Comparison of ENCODE assay signal across 1 cellular context in genomic region chr19:36115453-36116343, GRCh38.
TF ChIP-seq lines count a peak whose summit lies in the region.

Gene TBCB (plus strand): TSS chr19:36115468. CDS start chr19:36115561, 93 bp downstream.

TF ChIP-seq in HEK293, 187 proteins besides CTCF, POLR2A, EP300 and RAD21 (continued from another document and continues in another):
- peak; percentile 41; the same call in 1 of the 2 replicates for TF ChIP-seq ZFP69B (tag by site-specific recombination; IDR thresholded peaks at IDR 0.05)
- TF ChIP-seq HIC1 (tag by site-specific recombination; IDR thresholded peaks at IDR 0.05): no peak
- no peak for TF ChIP-seq ZNF211 (tag by site-specific recombination; IDR thresholded peaks at IDR 0.05; ENCODE audit: low read depth)
- no peak for TF ChIP-seq ZNF16 (tag by site-specific recombination; IDR thresholded peaks at IDR 0.05; ENCODE audit: low read depth)
- TF ChIP-seq KLF7 (tag by site-specific recombination; IDR thresholded peaks at IDR 0.05; ENCODE audit: borderline replicate concordance): peak; percentile 95
- TF ChIP-seq ZBTB26 (tag by site-specific recombination; optimal IDR thresholded peaks at IDR 0.05): peak; percentile 81
- no peak for TF ChIP-seq ZNF510 (tag by site-specific recombination; IDR thresholded peaks at IDR 0.05; ENCODE audit: insufficient replicate concordance)
- TF ChIP-seq ZNF2 (tag by site-specific recombination; IDR thresholded peaks at IDR 0.05): peak; percentile 22; the same call in 1 of the 2 replicates
- no peak for TF ChIP-seq AEBP2 (tag by site-specific recombination; IDR thresholded peaks at IDR 0.05; ENCODE audit: borderline replicate concordance)
- peak; percentile 91 for TF ChIP-seq KLF16 (tag by site-specific recombination; IDR thresholded peaks at IDR 0.05)
- no peak for TF ChIP-seq ZNF530 (tag by site-specific recombination; IDR thresholded peaks at IDR 0.05; ENCODE audit: low read depth)
- peak; percentile 97 for TF ChIP-seq PATZ1 (tag by site-specific recombination; IDR thresholded peaks at IDR 0.05)
- peak; percentile 98 for TF ChIP-seq ZBTB10 (tag by site-specific recombination; IDR thresholded peaks at IDR 0.05)
- 0 out of 2 replicates have a peak, but pooled peaks have one; percentile 44 for TF ChIP-seq ZNF24 (tag by site-specific recombination; IDR thresholded peaks at IDR 0.05)
- no peak for TF ChIP-seq ZNF175 (tag by site-specific recombination; IDR thresholded peaks at IDR 0.05)
- peak; percentile 77 for TF ChIP-seq ZIC2 (tag by site-specific recombination; IDR thresholded peaks at IDR 0.05)
- no peak for TF ChIP-seq ZNF707 (tag by site-specific recombination; IDR thresholded peaks at IDR 0.05)
- no peak for TF ChIP-seq ZNF747 (tag by site-specific recombination; IDR thresholded peaks at IDR 0.05)
- peak; percentile 84; the same call in 1 of the 2 replicates for TF ChIP-seq ZBTB20 (tag by site-specific recombination; IDR thresholded peaks at IDR 0.05)
- TF ChIP-seq GLIS2 (tag by site-specific recombination; IDR thresholded peaks at IDR 0.05): peak; percentile 91
- peak; percentile 59; the same call in 1 of the 2 replicates for TF ChIP-seq REPIN1 (tag by site-specific recombination; IDR thresholded peaks at IDR 0.05; ENCODE audit: low read depth)
- TF ChIP-seq YY1 (tag by site-specific recombination; IDR thresholded peaks at IDR 0.05): peak; percentile 93; the same call in 1 of the 2 replicates
- peak; percentile 17; the same call in 1 of the 2 replicates for TF ChIP-seq ZNF341 (tag by site-specific recombination; IDR thresholded peaks at IDR 0.05; ENCODE audit: low read depth)
- TF ChIP-seq ZXDB (tag by site-specific recombination; IDR thresholded peaks at IDR 0.05): peak; percentile 62
- peak; percentile 26 for TF ChIP-seq ZNF18 (tag by site-specific recombination; IDR thresholded peaks at IDR 0.05)
- TF ChIP-seq REST (tag by site-specific recombination; IDR thresholded peaks at IDR 0.05): peak; percentile 33
- TF ChIP-seq ZNF658 (tag by site-specific recombination; IDR thresholded peaks at IDR 0.05): no peak
- peak; percentile 48 for TF ChIP-seq ZBTB21 (tag by site-specific recombination; IDR thresholded peaks at IDR 0.05)
- TF ChIP-seq ZNF701 (tag by site-specific recombination; IDR thresholded peaks at IDR 0.05): no peak
- no peak for TF ChIP-seq ZNF350 (tag by site-specific recombination; IDR thresholded peaks at IDR 0.05)
- peak; percentile 69; the same call in 1 of the 2 replicates for TF ChIP-seq ZNF76 (tag by site-specific recombination; IDR thresholded peaks at IDR 0.05; ENCODE audit: borderline replicate concordance, low read depth)
- TF ChIP-seq ZNF391 (tag by site-specific recombination; IDR thresholded peaks at IDR 0.05; ENCODE audit: borderline replicate concordance, low read depth): peak; percentile 73; the same call in 1 of the 2 replicates
- peak; percentile 83; the same call in 1 of the 2 replicates for TF ChIP-seq KLF10 (tag by site-specific recombination; IDR thresholded peaks at IDR 0.05)
- no peak for TF ChIP-seq SALL2 (tag by site-specific recombination; IDR thresholded peaks at IDR 0.05; ENCODE audit: borderline replicate concordance)
- TF ChIP-seq ZBTB7A (tag by site-specific recombination; IDR thresholded peaks at IDR 0.05; ENCODE audit: low read depth): peak; percentile 64
- TF ChIP-seq SP3 (tag by site-specific recombination; IDR thresholded peaks at IDR 0.05): peak; percentile 97
- peak; percentile 56 for TF ChIP-seq EGR2 (tag by site-specific recombination; IDR thresholded peaks at IDR 0.05; ENCODE audit: low read depth)
- peak; percentile 61 for TF ChIP-seq ZBTB11 (tag by site-specific recombination; conservative IDR thresholded peaks at IDR 0.05; ENCODE audit: low read depth)
- peak; percentile 31 for TF ChIP-seq ZNF692 (tag by site-specific recombination; IDR thresholded peaks at IDR 0.05)
- no peak for TF ChIP-seq ZFP41 (tag by site-specific recombination; IDR thresholded peaks at IDR 0.05; ENCODE audit: borderline replicate concordance)
- peak; percentile 55 for TF ChIP-seq ZFHX2 (tag by site-specific recombination; conservative IDR thresholded peaks at IDR 0.05)
